ENCODE assay signal across 9 cellular contexts in genomic region chr2:43239981-43240761, GRCh38. TPM values are rescaled to one million over a fixed set of nuclear protein-coding genes. Genes with fewer than 3 reads are reported as not detected.
DNase-seq lines count a peak whose midpoint lies in the region; ATAC-seq and TF ChIP-seq lines count a peak whose summit lies in the region.
"Had no signal": no experiment of that assay in that cellular context is flagged by ENCODE, and none has a peak within 500 bp of the region (broad histone marks: within the 10 kb centered on the region; RNA-seq: fewer than 3 reads in every experiment).

No MANE protein-coding gene starts in this region.

- H4K8ac ChIP-seq in neuronal stem cell (ENCODE audit: low read depth, low read length): no peak overlapping the region

- H3K79me1 ChIP-seq in neuronal stem cell (ENCODE audit: low read depth, low read length): no peaks in the 10 kb centered on the region

- no peak overlapping the region for H3K18ac ChIP-seq in neuronal stem cell (ENCODE audit: low read length)

- no peak overlapping the region for H3K23ac ChIP-seq in neuronal stem cell (ENCODE audit: low read depth, low read length, poor library complexity)

- H3K14ac ChIP-seq in neuronal stem cell (ENCODE audit: low read length): no peak overlapping the region

- no peak overlapping the region for H3K9ac ChIP-seq in neuronal stem cell (ENCODE audit: low read depth, low read length, poor library complexity)

- H3K4me3 ChIP-seq in dorsolateral prefrontal cortex (no peak overlapping the region), neuronal stem cell (ENCODE audit: low read length in 2 of 2) (no peak overlapping the region)

- no peaks in the 10 kb centered on the region for H3K27me3 Mint-ChIP-seq in osteocyte (ENCODE audit: unreplicated experiment)

- no peaks in the 10 kb centered on the region for H3K4me1 ChIP-seq in neuronal stem cell (ENCODE audit: control insufficient read depth in 2 of 2, insufficient read depth in 1 of 2, low read depth in 1 of 2, low read length in 2 of 2)

- TF ChIP-seq EP300 in Ishikawa (IDR thresholded peaks at IDR 0.05; ENCODE audit: borderline replicate concordance): no peak

- H3K4me3 Mint-ChIP-seq in osteocyte (ENCODE audit: unreplicated experiment): no peak overlapping the region

- peak overlapping the region in 43 of 59 donors; percentile 5 to 80 (median 50) for H3K27ac ChIP-seq in dorsolateral prefrontal cortex
- H3K27ac ChIP-seq in neuronal stem cell (replicated peaks; ENCODE audit: low read length): no peak overlapping the region

- no peak overlapping the region for H3K27ac Mint-ChIP-seq in osteocyte (ENCODE audit: unreplicated experiment)

- no peak overlapping the region for H4K91ac ChIP-seq in neuronal stem cell (ENCODE audit: low read depth, low read length, poor library complexity)

- no CpG with 5 or more reads among the region's 13 CpGs for WGBS in neuronal stem cell (ENCODE audit: extremely low coverage in 2 of 2, insufficient read length in 2 of 2, insufficient replicate concordance in 1 of 2), 2 donors

- H3K4ac ChIP-seq in neuronal stem cell (ENCODE audit: low read length): no peak overlapping the region

- H3K9me3 Mint-ChIP-seq in osteocyte (ENCODE audit: unreplicated experiment): no peaks in the 10 kb centered on the region

- DNase-seq in dorsolateral prefrontal cortex: no peak
- DNase-seq in putamen (ENCODE audit: low spot score): peak; percentile 16
- no peak for DNase-seq in osteocyte (ENCODE audit: extremely low spot score, unreplicated experiment)
- DNase-seq in neuronal stem cell (ENCODE audit: low spot score): no peak
- DNase-seq: amniotic stem cell had no signal

- H2BK120ac ChIP-seq in neuronal stem cell (ENCODE audit: low read depth, low read length): no peak overlapping the region

- no peak overlapping the region for H2BK15ac ChIP-seq in neuronal stem cell (ENCODE audit: low read length)

- no peak overlapping the region for H3K4me2 ChIP-seq in neuronal stem cell (ENCODE audit: insufficient read depth, low read length, poor library complexity, severe bottlenecking)

- H3K36me3 ChIP-seq in neuronal stem cell (replicated peaks in 1 of 2; ENCODE audit: control insufficient read depth in 2 of 2, insufficient read depth in 2 of 2, low read length in 2 of 2): no peaks in the 10 kb centered on the region

- no peak overlapping the region for H2BK12ac ChIP-seq in neuronal stem cell (ENCODE audit: low read length)

- no peaks in the 10 kb centered on the region for H3K27me3 ChIP-seq in dorsolateral prefrontal cortex
- H3K27me3 ChIP-seq in neuronal stem cell (ENCODE audit: control insufficient read depth in 3 of 3, insufficient read depth in 3 of 3, low read depth in 1 of 3, low read length in 3 of 3): no peaks in the 10 kb centered on the region

- H2AFZ ChIP-seq in neuronal stem cell (ENCODE audit: low read length): no peak overlapping the region

- H2AK5ac ChIP-seq in neuronal stem cell (ENCODE audit: low read depth, low read length): no peak overlapping the region

- ATAC-seq in GM18499 (IDR thresholded peaks at IDR 0.05; ENCODE audit: insufficient read depth, unreplicated experiment) (peak; percentile 70), HG03354 (IDR thresholded peaks at IDR 0.05; ENCODE audit: poor library complexity, severe bottlenecking, unreplicated experiment) (no peak), HG03097 (IDR thresholded peaks at IDR 0.05; ENCODE audit: low FRiP score, unreplicated experiment) (no peak)

- no peaks in the 10 kb centered on the region for H3K9me3 ChIP-seq in neuronal stem cell (replicated peaks in 1 of 2; ENCODE audit: control insufficient read depth in 2 of 2, insufficient read depth in 1 of 2, low read depth in 1 of 2, low read length in 2 of 2)

- no peak overlapping the region for H2BK5ac ChIP-seq in neuronal stem cell (ENCODE audit: low read length)

- peak; percentile 26; the same call in 1 of the 2 replicates for TF ChIP-seq RAD21 in Ishikawa (IDR thresholded peaks at IDR 0.05; ENCODE audit: low read depth)

- peaks cover 6% of the 10 kb centered on the region for H3K4me1 Mint-ChIP-seq in osteocyte (ENCODE audit: unreplicated experiment)

- intact Hi-C loops in dorsolateral prefrontal cortex (cut with DNase I): no loop called here

- peaks cover 3% of the 10 kb centered on the region for H3K36me3 Mint-ChIP-seq in osteocyte (ENCODE audit: unreplicated experiment)

- TF ChIP-seq CTCF in dorsolateral prefrontal cortex (IDR thresholded peaks at IDR 0.05 in 54 of 56, conservative IDR thresholded peaks at IDR 0.05 in 2 of 56; ENCODE audit: low read depth in 1 of 56, partially characterized antibody in 56 of 56): peak in 10 of 56 donors; percentile 9 to 32 (median 24)
- TF ChIP-seq CTCF in osteocyte (IDR thresholded peaks at IDR 0.05): no peak

TF ChIP-seq in Ishikawa, 13 proteins besides CTCF, POLR2A, EP300 and RAD21:
- no peak for TF ChIP-seq ZBTB7A (IDR thresholded peaks at IDR 0.05; ENCODE audit: low read depth)
- TF ChIP-seq CEBPB (IDR thresholded peaks at IDR 0.05): no peak

RNA-seq across cellular contexts. Expression of gene ZFP36L2, which starts 13.8 kb away (rescaled TPM):
- total RNA-seq in dorsolateral prefrontal cortex (10 to 100 TPM; 13.0 to 86.0 (median 32.4) TPM), osteocyte (87.9 and 88.0 TPM in 2 replicates)
- polyA plus RNA-seq in neuronal stem cell (2013, experiment 1 of 2): 39.5 TPM
- polyA plus RNA-seq in neuronal stem cell (2013, experiment 2 of 2): 40.0 TPM
